In genomic region chr3:159911011-159911663, GRCh38 we compare ENCODE assay signal across 8 cellular contexts.
A peak's percentile ranks its signal among the peaks of the same experiment; 100 is the strongest.
DNase-seq lines count a peak whose midpoint lies in the region; ATAC-seq, FAIRE-seq and TF ChIP-seq lines count a peak whose summit lies in the region.

No MANE protein-coding gene starts in this region.

- TF ChIP-seq CTCF in pancreas (IDR thresholded peaks at IDR 0.05): no peak

- no peaks in the 10 kb centered on the region for H3K27me3 ChIP-seq in pancreas

- H3K9me3 Mint-ChIP-seq in activated CD4-positive, alpha-beta T cell treated with anti-CD3 and anti-CD28 coated beads, Interleukin-2, amount 10 ng/mL, durations not matched to agents 7 days and 5 days: no peaks in the 10 kb centered on the region
- H3K9me3 Mint-ChIP-seq in activated naive CD8-positive, alpha-beta T cell treated with anti-CD3 and anti-CD28 coated beads, Interleukin-2, amount 10 ng/mL, durations not matched to agents 7 days and 5 days: no peaks in the 10 kb centered on the region

- no peaks in the 10 kb centered on the region for H3K9me3 ChIP-seq in pancreas

- 64 to 69% methylated on average over 7 of the region's 7 CpGs for WGBS in pancreas, 2 donors

- POLR2A ChIA-PET in activated CD4-positive, alpha-beta T cell treated with anti-CD3 and anti-CD28 coated beads, Interleukin-2, amount 10 ng/mL, durations not matched to agents 7 days and 5 days (lab: Charles Lee): no interaction called here
- POLR2A ChIA-PET in activated naive CD8-positive, alpha-beta T cell treated with anti-CD3 and anti-CD28 coated beads, Interleukin-2, amount 10 ng/mL, durations not matched to agents 7 days and 5 days (lab: Charles Lee): no interaction called here

- H3K4me3 ChIP-seq in pancreas: peak overlapping the region in 1 of 4 donors; percentile 17

- CTCF ChIA-PET in activated CD4-positive, alpha-beta T cell treated with anti-CD3 and anti-CD28 coated beads, Interleukin-2, amount 10 ng/mL, durations not matched to agents 7 days and 5 days (lab: Charles Lee): interaction anchor here (0.8 to 1.2 kb wide), 2 partner anchors 22 to 78 kb away, joined by 3 read pairs; partner anchors contain the start of gene IL12A

- intact Hi-C loops in pancreas (cut with DNase I): no loop called here

- FAIRE-seq in pancreas (lab: Jason Lieb, UNC): no peak

- peak; percentile 79 for ATAC-seq in HG03025 (IDR thresholded peaks at IDR 0.05; ENCODE audit: low FRiP score, unreplicated experiment)
- ATAC-seq in activated naive CD8-positive, alpha-beta T cell treated with anti-CD3 and anti-CD28 coated beads, Interleukin-2, amount 10 ng/mL, durations not matched to agents 7 days and 5 days (ENCODE audit: low read depth): peak; percentile 36
- peak in 3 of 4 donors; percentile 22 to 56 (median 37) for ATAC-seq in pancreas

- DNase-seq in activated CD4-positive, alpha-beta T cell treated with anti-CD3 and anti-CD28 coated beads, Interleukin-2, amount 10 ng/mL, durations not matched to agents 7 days and 5 days: peak; percentile 45
- no peak for DNase-seq in activated CD4-positive, alpha-beta T cell treated with anti-CD3 and anti-CD28 coated beads for 4 hours
- DNase-seq in activated naive CD8-positive, alpha-beta T cell treated with anti-CD3 and anti-CD28 coated beads, Interleukin-2, amount 10 ng/mL, durations not matched to agents 7 days and 5 days: no peak
- DNase-seq in pancreas (no peak), NCI-H2196 (lab: John Stamatoyannopoulos, UW; ENCODE audit: unreplicated experiment) (no peak), NCI-H82 treated with DMSO at 0.1 percent for 48 hours (lab: John Stamatoyannopoulos, UW; ENCODE audit: unreplicated experiment) (no peak)
- DNase-seq in activated CD4-positive, CD25-positive, alpha-beta regulatory T cell (lab: John Stamatoyannopoulos, UW): no peak

- peaks cover 6% of the 10 kb centered on the region for H3K27me3 Mint-ChIP-seq in activated CD4-positive, alpha-beta T cell treated with anti-CD3 and anti-CD28 coated beads, Interleukin-2, amount 10 ng/mL, durations not matched to agents 7 days and 5 days
- peaks cover 12% of the 10 kb centered on the region for H3K27me3 Mint-ChIP-seq in activated naive CD8-positive, alpha-beta T cell treated with anti-CD3 and anti-CD28 coated beads, Interleukin-2, amount 10 ng/mL, durations not matched to agents 7 days and 5 days

- peak overlapping the region; percentile 88 for H3K27ac Mint-ChIP-seq in activated CD4-positive, alpha-beta T cell treated with anti-CD3 and anti-CD28 coated beads, Interleukin-2, amount 10 ng/mL, durations not matched to agents 7 days and 5 days
- H3K27ac Mint-ChIP-seq in activated naive CD8-positive, alpha-beta T cell treated with anti-CD3 and anti-CD28 coated beads, Interleukin-2, amount 10 ng/mL, durations not matched to agents 7 days and 5 days: peak overlapping the region; percentile 62

- H3K4me3 Mint-ChIP-seq in activated CD4-positive, alpha-beta T cell treated with anti-CD3 and anti-CD28 coated beads, Interleukin-2, amount 10 ng/mL, durations not matched to agents 7 days and 5 days: peak overlapping the region; percentile 63
- H3K4me3 Mint-ChIP-seq in activated naive CD8-positive, alpha-beta T cell treated with anti-CD3 and anti-CD28 coated beads, Interleukin-2, amount 10 ng/mL, durations not matched to agents 7 days and 5 days: peak overlapping the region; percentile 72

- H3K4me1 Mint-ChIP-seq in activated CD4-positive, alpha-beta T cell treated with anti-CD3 and anti-CD28 coated beads, Interleukin-2, amount 10 ng/mL, durations not matched to agents 7 days and 5 days: peaks cover 14% of the 10 kb centered on the region
- H3K4me1 Mint-ChIP-seq in activated naive CD8-positive, alpha-beta T cell treated with anti-CD3 and anti-CD28 coated beads, Interleukin-2, amount 10 ng/mL, durations not matched to agents 7 days and 5 days: peaks cover 7% of the 10 kb centered on the region

- no peaks in the 10 kb centered on the region for H3K4me1 ChIP-seq in pancreas

- no peaks in the 10 kb centered on the region for H3K36me3 ChIP-seq in pancreas

- peaks cover 5% of the 10 kb centered on the region for H3K36me3 Mint-ChIP-seq in activated CD4-positive, alpha-beta T cell treated with anti-CD3 and anti-CD28 coated beads, Interleukin-2, amount 10 ng/mL, durations not matched to agents 7 days and 5 days (ENCODE audit: low read depth)
- H3K36me3 Mint-ChIP-seq in activated naive CD8-positive, alpha-beta T cell treated with anti-CD3 and anti-CD28 coated beads, Interleukin-2, amount 10 ng/mL, durations not matched to agents 7 days and 5 days: no peaks in the 10 kb centered on the region

- peak overlapping the region in 1 of 4 donors; percentile 17 for H3K27ac ChIP-seq in pancreas
